Comparison of ENCODE assay signal across 9 cellular contexts in the genomic region with DNA sequence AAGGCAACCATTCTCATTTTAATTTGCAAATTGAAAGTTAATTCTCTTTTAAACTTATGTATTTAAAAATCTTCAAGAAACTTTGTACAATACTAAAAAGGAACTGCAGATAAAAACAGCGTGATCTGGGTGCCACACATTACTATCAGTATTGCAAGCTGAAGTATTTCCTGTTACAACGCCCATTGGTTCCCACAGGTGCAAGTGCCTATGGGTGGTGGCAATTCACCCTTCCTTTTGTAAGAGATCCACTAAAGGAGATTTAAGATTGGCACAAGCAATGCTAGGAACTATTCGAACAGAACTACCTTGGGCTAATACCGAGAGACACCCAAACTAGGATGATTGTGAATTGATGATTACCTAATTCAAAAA. TPM values are rescaled to one million over a fixed set of nuclear protein-coding genes. Genes with fewer than 3 reads are reported as not detected.
DNase-seq lines count a peak whose midpoint lies in the region; ATAC-seq and TF ChIP-seq lines count a peak whose summit lies in the region.
"Had no signal": no experiment of that assay in that cellular context is flagged by ENCODE, and none has a peak within 500 bp of the region (broad histone marks: within the 10 kb centered on the region; RNA-seq: fewer than 3 reads in every experiment).

No MANE protein-coding gene starts in this region.

- peak; percentile 36 for DNase-seq in GM10248 (ENCODE audit: extremely low spot score)
- DNase-seq in activated CD8-positive, alpha-beta T cell treated with anti-CD3 and anti-CD28 coated beads, Interleukin-2, amount 10 ng/mL, durations not matched to agents 7 days and 5 days: peak; percentile 56
- DNase-seq in GM20000 (ENCODE audit: low spot score): no peak
- no peak for DNase-seq in DMS 273 treated with DMSO at 0.1 percent for 48 hours (lab: John Stamatoyannopoulos, UW)
- no peak for DNase-seq in right cardiac atrium
- DNase-seq: glutamatergic neuron had no signal

- TF ChIP-seq CTCF in GM10248 (IDR thresholded peaks at IDR 0.05; ENCODE audit: control extremely low read depth, extremely low read depth, low read depth, missing control alignments) (no peak), neutrophil (IDR thresholded peaks at IDR 0.05) (no peak), GM20000 (IDR thresholded peaks at IDR 0.05; ENCODE audit: extremely low read depth, missing control alignments) (no peak)

- H3K4me1 Mint-ChIP-seq in IgD-negative memory B cell: peaks cover 31 to 36% (median 35%) of the 10 kb centered on the region in 3 donors
- peaks cover 34% of the 10 kb centered on the region for H3K4me1 Mint-ChIP-seq in activated CD8-positive, alpha-beta T cell treated with anti-CD3 and anti-CD28 coated beads, Interleukin-2, amount 10 ng/mL, durations not matched to agents 7 days and 5 days (ENCODE audit: low read depth)

- H3K4me1 ChIP-seq in neutrophil (ENCODE audit: control insufficient read depth in 1 of 2, insufficient read depth in 1 of 2, low read depth in 1 of 2, low read length in 1 of 2): peaks cover 72 to 74% of the 10 kb centered on the region in 2 experiments
- peaks cover 3% of the 10 kb centered on the region for H3K4me1 ChIP-seq in right cardiac atrium (ENCODE audit: control insufficient read depth, insufficient read depth, low read length)

- CTCF ChIA-PET in GM10248 (lab: Yijun Ruan, JAX): interaction anchor here (0.6 to 6.4 kb wide), 9 partner anchors 10 to 238 kb away, joined by 3 to 71 read pairs (median 6); partner anchors contain the start of gene SUDS3
- CTCF ChIA-PET in activated CD8-positive, alpha-beta T cell treated with anti-CD3 and anti-CD28 coated beads, Interleukin-2, amount 10 ng/mL, durations not matched to agents 7 days and 5 days (lab: Charles Lee): interaction anchor here (2.3 to 6.5 kb wide), 6 partner anchors 10 to 193 kb away, joined by 13 to 146 read pairs (median 17); partner anchors contain the start of genes SUDS3 and TAOK3

- H3K4me3 Mint-ChIP-seq in IgD-negative memory B cell: peak overlapping the region; percentile 94 to 95 (median 94)
- H3K4me3 Mint-ChIP-seq in activated CD8-positive, alpha-beta T cell treated with anti-CD3 and anti-CD28 coated beads, Interleukin-2, amount 10 ng/mL, durations not matched to agents 7 days and 5 days: peak overlapping the region; percentile 88

- H3K27me3 ChIP-seq in neutrophil (no peaks in the 10 kb centered on the region), right cardiac atrium (ENCODE audit: control insufficient read depth, insufficient read depth) (no peaks in the 10 kb centered on the region)

- H3K27ac ChIP-seq in neutrophil (peak overlapping the region; percentile 85), right cardiac atrium (ENCODE audit: low read length) (no peak overlapping the region)

- H3K4me3 ChIP-seq in neutrophil (ENCODE audit: low read depth in 1 of 2, low read length in 1 of 2): peak overlapping the region; percentile 24 to 43
- H3K4me3 ChIP-seq in right cardiac atrium (ENCODE audit: low read length): no peak overlapping the region

- no peaks in the 10 kb centered on the region for H3K27me3 Mint-ChIP-seq in IgD-negative memory B cell
- H3K27me3 Mint-ChIP-seq in activated CD8-positive, alpha-beta T cell treated with anti-CD3 and anti-CD28 coated beads, Interleukin-2, amount 10 ng/mL, durations not matched to agents 7 days and 5 days (ENCODE audit: low read depth): no peaks in the 10 kb centered on the region

- peak overlapping the region; percentile 5 to 91 (median 78) for H3K27ac Mint-ChIP-seq in IgD-negative memory B cell
- peak overlapping the region; percentile 90 for H3K27ac Mint-ChIP-seq in activated CD8-positive, alpha-beta T cell treated with anti-CD3 and anti-CD28 coated beads, Interleukin-2, amount 10 ng/mL, durations not matched to agents 7 days and 5 days

- ATAC-seq in activated CD8-positive, alpha-beta T cell treated with anti-CD3 and anti-CD28 coated beads, Interleukin-2, amount 10 ng/mL, durations not matched to agents 7 days and 5 days: peak; percentile 82
- ATAC-seq in GM21367 (IDR thresholded peaks at IDR 0.05; ENCODE audit: unreplicated experiment) (no peak), right cardiac atrium (no peak)

- H3K9me3 ChIP-seq in neutrophil (no peaks in the 10 kb centered on the region), right cardiac atrium (ENCODE audit: control insufficient read depth, low read length) (no peaks in the 10 kb centered on the region)

- WGBS in right cardiac atrium: 75% methylated on average over 4 of the region's 4 CpGs

- intact Hi-C loops in right cardiac atrium (cut with DNase I): no loop called here

- no peaks in the 10 kb centered on the region for H3K36me3 ChIP-seq in neutrophil

- POLR2A ChIA-PET in GM10248 (lab: Yijun Ruan, JAX): interaction anchor here (0.9 kb wide), 1 partner anchor 52 kb away, joined by 3 read pairs; no protein-coding TSS in a partner anchor
- POLR2A ChIA-PET in activated CD8-positive, alpha-beta T cell treated with anti-CD3 and anti-CD28 coated beads, Interleukin-2, amount 10 ng/mL, durations not matched to agents 7 days and 5 days (lab: Charles Lee): interaction anchor here (0.6 to 5.0 kb wide), 5 partner anchors 9 to 145 kb away, joined by 3 to 35 read pairs (median 4); partner anchors contain the start of genes SUDS3 and TAOK3

- H3K36me3 Mint-ChIP-seq in IgD-negative memory B cell: peaks cover 2% of the 10 kb centered on the region
- peaks cover 12% of the 10 kb centered on the region for H3K36me3 Mint-ChIP-seq in activated CD8-positive, alpha-beta T cell treated with anti-CD3 and anti-CD28 coated beads, Interleukin-2, amount 10 ng/mL, durations not matched to agents 7 days and 5 days (ENCODE audit: low read depth)

- no peaks in the 10 kb centered on the region for H3K9me3 Mint-ChIP-seq in IgD-negative memory B cell
- H3K9me3 Mint-ChIP-seq in activated CD8-positive, alpha-beta T cell treated with anti-CD3 and anti-CD28 coated beads, Interleukin-2, amount 10 ng/mL, durations not matched to agents 7 days and 5 days (ENCODE audit: insufficient read depth): peaks cover 7% of the 10 kb centered on the region

RNA-seq across cellular contexts. Expression of gene TAOK3, which starts 13.2 kb away (rescaled TPM):
- polyA plus RNA-seq in IgD-negative memory B cell (107 TPM), right cardiac atrium (16.9 TPM)
- total RNA-seq in activated CD8-positive, alpha-beta T cell treated with anti-CD3 and anti-CD28 coated beads, Interleukin-2, amount 10 ng/mL, durations not matched to agents 7 days and 5 days: 10 to 100 TPM; 57.1 to 61.4 TPM
- 10 to 100 TPM; 18.9 to 29.1 (median 25.1) TPM for total RNA-seq in right cardiac atrium

RNA-seq across cellular contexts. Expression of gene SUDS3, which starts 16.8 kb away (rescaled TPM):
- polyA plus RNA-seq in IgD-negative memory B cell (17.8 TPM), right cardiac atrium (9.5 TPM)
- 10 to 100 TPM; 23.3 to 25.3 TPM for total RNA-seq in activated CD8-positive, alpha-beta T cell treated with anti-CD3 and anti-CD28 coated beads, Interleukin-2, amount 10 ng/mL, durations not matched to agents 7 days and 5 days
- total RNA-seq in right cardiac atrium: 10 to 100 TPM; 18.9 to 24.0 (median 21.1) TPM

Comparison
In these comparisons a context has a peak if more than half of its experiments do, and no peak if none do; other contexts are left out.
1. DNase-seq: peak in GM10248 (single experiment) and activated CD8-positive, alpha-beta T cell treated with anti-CD3 and anti-CD28 coated beads, Interleukin-2, amount 10 ng/mL, durations not matched to agents 7 days and 5 days (single experiment); none in GM20000 (single experiment), DMS 273 treated with DMSO at 0.1 percent for 48 hours (single experiment) and right cardiac atrium (0 of 3).